In genomic region chr10:81570349-81570748, GRCh38 we compare ENCODE assay signal across 21 cellular contexts.
DNase-seq lines count a peak whose midpoint lies in the region; ATAC-seq, FAIRE-seq and TF ChIP-seq lines count a peak whose summit lies in the region.
"Had no signal": no experiment of that assay in that cellular context is flagged by ENCODE, and none has a peak within 500 bp of the region (broad histone marks: within the 10 kb centered on the region; RNA-seq: fewer than 3 reads in every experiment).

No MANE protein-coding gene starts in this region.

- H4K20me1 ChIP-seq in H1 (replicated peaks in 1 of 2; ENCODE audit: control insufficient read depth in 1 of 2, insufficient read depth in 2 of 2, low read length in 2 of 2): no peaks in the 10 kb centered on the region
- no peaks in the 10 kb centered on the region for H4K20me1 ChIP-seq in SK-N-SH (ENCODE audit: insufficient read depth)
- H4K20me1 ChIP-seq in GM23338 (replicated peaks; ENCODE audit: insufficient read depth): no peaks in the 10 kb centered on the region

- no peak overlapping the region for H3K23ac ChIP-seq in H1 (ENCODE audit: insufficient read length)

- H3K4me2 ChIP-seq in H1 (ENCODE audit: insufficient read depth in 1 of 2, low read depth in 2 of 2, low read length in 2 of 2): no peak overlapping the region
- no peak overlapping the region for H3K4me2 ChIP-seq in SK-N-SH
- H3K4me2 ChIP-seq in GM23338: no peak overlapping the region
- H3K4me2 ChIP-seq: A549 had no signal

- H3K27me3 ChIP-seq in H1 (replicated peaks in 1 of 4; ENCODE audit: control insufficient read depth in 3 of 4, extremely low read depth in 1 of 4, insufficient read depth in 3 of 4, low read length in 3 of 4): no peaks in the 10 kb centered on the region
- no peaks in the 10 kb centered on the region for H3K27me3 ChIP-seq in naive thymus-derived CD4-positive, alpha-beta T cell (ENCODE audit: control insufficient read depth in 2 of 2, insufficient read depth in 2 of 2, low read length in 2 of 2)
- H3K27me3 ChIP-seq in transverse colon: no peaks in the 10 kb centered on the region
- no peaks in the 10 kb centered on the region for H3K27me3 ChIP-seq in SK-N-SH (ENCODE audit: insufficient read depth)
- H3K27me3 ChIP-seq in GM23338 (ENCODE audit: insufficient read depth): no peaks in the 10 kb centered on the region

- WGBS in H1 (ENCODE audit: extremely low coverage in 1 of 2, insufficient coverage in 1 of 2, insufficient read length in 1 of 2, insufficient replicate concordance in 2 of 2, low coverage in 1 of 2, low lambda C conversion rate in 2 of 2, missing lambda C conversion rate in 1 of 2), 2 experiments: 100% methylated on average over 3 of the region's 3 CpGs; no CpG with 5 or more reads in 1 of the 2 experiments
- 88% methylated on average over 3 of the region's 3 CpGs; no CpG with 5 or more reads in 1 of the 2 donors for WGBS in transverse colon (ENCODE audit: low coverage in 1 of 2), 2 donors
- no CpG with 5 or more reads among the region's 3 CpGs for WGBS in SK-N-SH (ENCODE audit: low lambda C conversion rate)

- no peak for TF ChIP-seq EP300 in H1 (IDR thresholded peaks at IDR 0.05; ENCODE audit: borderline replicate concordance in 1 of 2, low read depth in 2 of 2, low read length in 2 of 2)
- TF ChIP-seq EP300 in transverse colon (IDR thresholded peaks at IDR 0.05; ENCODE audit: low read depth): no peak
- no peak for TF ChIP-seq EP300 in SK-N-SH (IDR thresholded peaks at IDR 0.05; ENCODE audit: borderline replicate concordance in 1 of 2, low read depth in 1 of 2, low read length in 1 of 2)

- no peak overlapping the region for H2BK12ac ChIP-seq in H1 (ENCODE audit: low read depth, low read length)

- H3K36me3 ChIP-seq in H1 (ENCODE audit: control insufficient read depth in 2 of 4, insufficient read depth in 4 of 4, low read length in 3 of 4) (no peaks in the 10 kb centered on the region), transverse colon (no peaks in the 10 kb centered on the region), SK-N-SH (replicated peaks in 1 of 2; ENCODE audit: control insufficient read depth in 1 of 2, insufficient read depth in 2 of 2, low read length in 1 of 2) (no peaks in the 10 kb centered on the region), GM23338 (ENCODE audit: insufficient read depth) (no peaks in the 10 kb centered on the region)
- H3K36me3 ChIP-seq in naive thymus-derived CD4-positive, alpha-beta T cell (ENCODE audit: control insufficient read depth in 2 of 3, insufficient read depth in 3 of 3, low read length in 3 of 3): no peaks in the 10 kb centered on the region
- H3K36me3 ChIP-seq: HAP-1 had no signal

- H3K79me2 ChIP-seq in H1 (ENCODE audit: control insufficient read depth in 1 of 2, insufficient read depth in 2 of 2, low read length in 2 of 2) (no peaks in the 10 kb centered on the region), SK-N-SH (ENCODE audit: insufficient read depth) (no peaks in the 10 kb centered on the region), GM23338 (replicated peaks; ENCODE audit: insufficient read depth) (no peaks in the 10 kb centered on the region)

- H3K9me2 ChIP-seq in SK-N-SH (no peaks in the 10 kb centered on the region), GM23338 (ENCODE audit: insufficient read depth) (no peaks in the 10 kb centered on the region)

- H3F3A ChIP-seq in SK-N-SH (replicated peaks; ENCODE audit: insufficient read depth) (no peaks in the 10 kb centered on the region), GM23338 (replicated peaks; ENCODE audit: low read depth) (no peaks in the 10 kb centered on the region)

- in situ Hi-C loops in transverse colon (cut with MboI; ENCODE audit: low pct_ligation_motif_present in 1 of 4, low pct_unique_long_range_greater_than_20kb in 1 of 4, low sequenced_read_pairs in 3 of 4): no loop called here

- no peak overlapping the region for H2BK15ac ChIP-seq in H1 (ENCODE audit: low read length)

- TF ChIP-seq RAD21 in H1 (IDR thresholded peaks at IDR 0.05 in 1 of 2, conservative IDR thresholded peaks at IDR 0.05 in 1 of 2; ENCODE audit: low read depth in 2 of 2, low read length in 2 of 2) (no peak), SK-N-SH (IDR thresholded peaks at IDR 0.05; ENCODE audit: low read length) (no peak)

- H3K27ac ChIP-seq in H1 (ENCODE audit: low read depth, low read length) (no peak overlapping the region), transverse colon (no peak overlapping the region), SK-N-SH (ENCODE audit: low read depth in 2 of 2, low read length in 1 of 2) (no peak overlapping the region), GM23338 (ENCODE audit: low read depth) (no peak overlapping the region)
- no peak overlapping the region for H3K27ac ChIP-seq in naive thymus-derived CD4-positive, alpha-beta T cell (ENCODE audit: low read depth, low read length)
- H3K27ac ChIP-seq: 22Rv1, A549, C4-2B, HL-60 had no signal

- no peak overlapping the region for H2BK5ac ChIP-seq in H1 (ENCODE audit: low read depth, low read length)

- H3K4me1 ChIP-seq in H1 (replicated peaks in 1 of 4; ENCODE audit: control insufficient read depth in 3 of 4, insufficient read depth in 4 of 4, low read length in 3 of 4): no peaks in the 10 kb centered on the region
- H3K4me1 ChIP-seq in naive thymus-derived CD4-positive, alpha-beta T cell (ENCODE audit: control insufficient read depth in 2 of 2, insufficient read depth in 2 of 2, low read length in 2 of 2): no peaks in the 10 kb centered on the region
- no peaks in the 10 kb centered on the region for H3K4me1 ChIP-seq in transverse colon
- no peaks in the 10 kb centered on the region for H3K4me1 ChIP-seq in SK-N-SH (ENCODE audit: control insufficient read depth in 1 of 2, insufficient read depth in 2 of 2, low read depth in 1 of 2, low read length in 1 of 2)
- no peaks in the 10 kb centered on the region for H3K4me1 ChIP-seq in GM23338 (ENCODE audit: insufficient read depth)
- H3K4me1 ChIP-seq: A549, Caco-2, HAP-1 had no signal

- H2AK5ac ChIP-seq in H1 (ENCODE audit: low read depth, low read length): no peak overlapping the region

- no peak overlapping the region for H3K14ac ChIP-seq in H1 (ENCODE audit: insufficient read length)

- POLR2A ChIA-PET in H1 (lab: Charles Lee; ENCODE audit: partially characterized antibody) (no interaction called here), SK-N-SH (lab: Yijun Ruan, JAX) (no interaction called here)
- POLR2A ChIA-PET in naive thymus-derived CD4-positive, alpha-beta T cell (lab: Charles Lee): no interaction called here

- no peak overlapping the region for H4K91ac ChIP-seq in H1 (replicated peaks; ENCODE audit: insufficient read length, low read length)

- H3K9me3 ChIP-seq in H1 (ENCODE audit: insufficient read depth in 2 of 2, low read depth in 1 of 2, low read length in 1 of 2) (no peaks in the 10 kb centered on the region), transverse colon (no peaks in the 10 kb centered on the region), SK-N-SH (no peaks in the 10 kb centered on the region)
- no peaks in the 10 kb centered on the region for H3K9me3 ChIP-seq in naive thymus-derived CD4-positive, alpha-beta T cell (ENCODE audit: control insufficient read depth in 2 of 3, low read length in 3 of 3)
- H3K9me3 ChIP-seq: A549, HAP-1 had no signal

- H2AFZ ChIP-seq in H1 (ENCODE audit: low read length) (no peak overlapping the region), SK-N-SH (ENCODE audit: low read depth) (no peak overlapping the region), GM23338 (no peak overlapping the region)

- CTCF ChIA-PET in H1 (lab: Charles Lee; ENCODE audit: partially characterized antibody): interaction anchor here (1.5 kb wide), 1 partner anchor 9 kb away, joined by 3 read pairs; no protein-coding TSS in a partner anchor
- CTCF ChIA-PET in naive thymus-derived CD4-positive, alpha-beta T cell (lab: Charles Lee): interaction anchor here (0.7 kb wide), 1 partner anchor 580 kb away, joined by 3 read pairs; no protein-coding TSS in a partner anchor
- CTCF ChIA-PET in SK-N-SH (lab: Yijun Ruan, JAX): no interaction called here

- H2BK20ac ChIP-seq in H1 (ENCODE audit: low read length): no peak overlapping the region

- no peak overlapping the region for H3K27ac Mint-ChIP-seq in activated naive CD8-positive, alpha-beta T cell treated with anti-CD3 and anti-CD28 coated beads, Interleukin-2, amount 50 U/mL, for 24 hours
- H3K27ac Mint-ChIP-seq in activated naive CD8-positive, alpha-beta T cell treated with anti-CD3 and anti-CD28 coated beads for 36 hours: no peak overlapping the region
- H3K27ac Mint-ChIP-seq in naive thymus-derived CD4-positive, alpha-beta T cell: no peak overlapping the region
- no peak overlapping the region for H3K27ac Mint-ChIP-seq in stimulated activated memory B cell treated with anti-CD40 and anti-IgM and Interleukin-4, amounts not matched to agents 10 μg/mL and 1 μg/mL and 100 μg/mL, for 72 hours
- H3K27ac Mint-ChIP-seq in GM23338: no peak overlapping the region
- H3K27ac Mint-ChIP-seq: CD4-positive, alpha-beta T cell had no signal

- H3K9ac ChIP-seq in H1 (replicated peaks in 1 of 4; ENCODE audit: extremely low read depth in 1 of 4, low read depth in 3 of 4, low read length in 3 of 4): no peak overlapping the region
- H3K9ac ChIP-seq in SK-N-SH: no peak overlapping the region

- H3K23me2 ChIP-seq in H1 (ENCODE audit: low read depth, low read length): no peaks in the 10 kb centered on the region

- no peak overlapping the region; the same call in 1 of the 2 replicates for H3K18ac ChIP-seq in H1 (ENCODE audit: extremely low read depth, low read length)

- peak; percentile 24 for ATAC-seq in activated naive CD8-positive, alpha-beta T cell treated with anti-CD3 and anti-CD28 coated beads, Interleukin-2, amount 50 U/mL, for 24 hours
- ATAC-seq in naive thymus-derived CD4-positive, alpha-beta T cell: peak; percentile 27
- ATAC-seq in stimulated activated memory B cell treated with anti-CD40 and anti-IgM and Interleukin-4, amounts not matched to agents 10 μg/mL and 1 μg/mL and 100 μg/mL, for 72 hours: peak; percentile 47
- ATAC-seq in GM23338: no peak
- ATAC-seq: A549 had no signal

- no peak overlapping the region for H3K4me3 Mint-ChIP-seq in activated naive CD8-positive, alpha-beta T cell treated with anti-CD3 and anti-CD28 coated beads, Interleukin-2, amount 50 U/mL, for 24 hours
- H3K4me3 Mint-ChIP-seq in activated naive CD8-positive, alpha-beta T cell treated with anti-CD3 and anti-CD28 coated beads for 36 hours: no peak overlapping the region
- no peak overlapping the region for H3K4me3 Mint-ChIP-seq in naive thymus-derived CD4-positive, alpha-beta T cell
- H3K4me3 Mint-ChIP-seq in stimulated activated memory B cell treated with anti-CD40 and anti-IgM and Interleukin-4, amounts not matched to agents 10 μg/mL and 1 μg/mL and 100 μg/mL, for 72 hours: no peak overlapping the region
- no peak overlapping the region for H3K4me3 Mint-ChIP-seq in GM23338
- H3K4me3 Mint-ChIP-seq: CD4-positive, alpha-beta T cell had no signal

- H4K8ac ChIP-seq in H1 (ENCODE audit: extremely low read depth, insufficient read depth, low read length): peak overlapping the region; percentile 79; the same call in 1 of the 2 replicates

- H3K79me1 ChIP-seq in H1 (ENCODE audit: low read depth, low read length): no peaks in the 10 kb centered on the region

- H4K5ac ChIP-seq in H1 (ENCODE audit: insufficient read length, low read depth, low read length): no peak overlapping the region

- no peak overlapping the region for H3K4me3 ChIP-seq in H1 (ENCODE audit: extremely low read depth in 1 of 4, insufficient read depth in 2 of 4, low read depth in 3 of 4, low read length in 4 of 4)
- no peak overlapping the region for H3K4me3 ChIP-seq in naive thymus-derived CD4-positive, alpha-beta T cell (ENCODE audit: low read length)
- H3K4me3 ChIP-seq in transverse colon: no peak overlapping the region
- no peak overlapping the region for H3K4me3 ChIP-seq in SK-N-SH (ENCODE audit: low read depth in 2 of 2, low read length in 1 of 2)
- no peak overlapping the region for H3K4me3 ChIP-seq in GM23338
- H3K4me3 ChIP-seq: A549, HAP-1 had no signal

- H3K36me3 Mint-ChIP-seq in activated naive CD8-positive, alpha-beta T cell treated with anti-CD3 and anti-CD28 coated beads, Interleukin-2, amount 50 U/mL, for 24 hours (ENCODE audit: low read depth): no peaks in the 10 kb centered on the region
- H3K36me3 Mint-ChIP-seq in activated naive CD8-positive, alpha-beta T cell treated with anti-CD3 and anti-CD28 coated beads for 36 hours: no peaks in the 10 kb centered on the region
- no peaks in the 10 kb centered on the region for H3K36me3 Mint-ChIP-seq in naive thymus-derived CD4-positive, alpha-beta T cell
- no peaks in the 10 kb centered on the region for H3K36me3 Mint-ChIP-seq in stimulated activated memory B cell treated with anti-CD40 and anti-IgM and Interleukin-4, amounts not matched to agents 10 μg/mL and 1 μg/mL and 100 μg/mL, for 72 hours
- H3K36me3 Mint-ChIP-seq in GM23338 (ENCODE audit: low read depth): no peaks in the 10 kb centered on the region

- TF ChIP-seq POLR2A in H1 (IDR thresholded peaks at IDR 0.05; ENCODE audit: control extremely low read depth in 1 of 2, low read depth in 2 of 2, low read length in 2 of 2) (no peak), transverse colon (IDR thresholded peaks at IDR 0.05) (no peak)

- H3K56ac ChIP-seq in H1 (replicated peaks; ENCODE audit: insufficient read length, low read depth, low read length): no peak overlapping the region

- FAIRE-seq in H1 (lab: Jason Lieb, UNC): no peak
- FAIRE-seq: A549, D721Med, G401.6, GM12892, GM18507 had no signal

- H3K4ac ChIP-seq in H1 (replicated peaks; ENCODE audit: insufficient read length, low read depth, low read length): no peak overlapping the region

- TF ChIP-seq CTCF in H1 (IDR thresholded peaks at IDR 0.05; ENCODE audit: control extremely low read depth in 1 of 3, insufficient read depth in 1 of 3, low read depth in 1 of 3, low read length in 3 of 3): no peak
- TF ChIP-seq CTCF in transverse colon (IDR thresholded peaks at IDR 0.05): no peak
- TF ChIP-seq CTCF in SK-N-SH (IDR thresholded peaks at IDR 0.05): no peak
- TF ChIP-seq CTCF in GM23338 (conservative IDR thresholded peaks at IDR 0.05; ENCODE audit: low read depth in 2 of 2): no peak

- H3K27me3 Mint-ChIP-seq in activated naive CD8-positive, alpha-beta T cell treated with anti-CD3 and anti-CD28 coated beads, Interleukin-2, amount 50 U/mL, for 24 hours: no peaks in the 10 kb centered on the region
- no peaks in the 10 kb centered on the region for H3K27me3 Mint-ChIP-seq in activated naive CD8-positive, alpha-beta T cell treated with anti-CD3 and anti-CD28 coated beads for 36 hours
- no peaks in the 10 kb centered on the region for H3K27me3 Mint-ChIP-seq in naive thymus-derived CD4-positive, alpha-beta T cell
- no peaks in the 10 kb centered on the region for H3K27me3 Mint-ChIP-seq in stimulated activated memory B cell treated with anti-CD40 and anti-IgM and Interleukin-4, amounts not matched to agents 10 μg/mL and 1 μg/mL and 100 μg/mL, for 72 hours
- no peaks in the 10 kb centered on the region for H3K27me3 Mint-ChIP-seq in GM23338 (ENCODE audit: insufficient read depth, low read depth, poor library complexity)
- H3K27me3 Mint-ChIP-seq: CD4-positive, alpha-beta T cell had no signal

- intact Hi-C loops in naive thymus-derived CD4-positive, alpha-beta T cell (cut with micrococcal nuclease): no loop called here
- intact Hi-C loops in transverse colon (cut with DNase I; ENCODE audit: low total_unique reads): no loop called here

- H3K9me3 Mint-ChIP-seq in activated naive CD8-positive, alpha-beta T cell treated with anti-CD3 and anti-CD28 coated beads, Interleukin-2, amount 50 U/mL, for 24 hours: peaks cover 6% of the 10 kb centered on the region
- peaks cover 9% of the 10 kb centered on the region for H3K9me3 Mint-ChIP-seq in activated naive CD8-positive, alpha-beta T cell treated with anti-CD3 and anti-CD28 coated beads for 36 hours
- H3K9me3 Mint-ChIP-seq in naive thymus-derived CD4-positive, alpha-beta T cell: peaks cover 0 to 10% (median 5%) of the 10 kb centered on the region in 11 donors
- no peaks in the 10 kb centered on the region for H3K9me3 Mint-ChIP-seq in stimulated activated memory B cell treated with anti-CD40 and anti-IgM and Interleukin-4, amounts not matched to agents 10 μg/mL and 1 μg/mL and 100 μg/mL, for 72 hours
- H3K9me3 Mint-ChIP-seq in GM23338: no peaks in the 10 kb centered on the region; the same call in 2 of the 3 replicates

- H3K4me1 Mint-ChIP-seq in activated naive CD8-positive, alpha-beta T cell treated with anti-CD3 and anti-CD28 coated beads, Interleukin-2, amount 50 U/mL, for 24 hours: no peaks in the 10 kb centered on the region
- H3K4me1 Mint-ChIP-seq in activated naive CD8-positive, alpha-beta T cell treated with anti-CD3 and anti-CD28 coated beads for 36 hours: no peaks in the 10 kb centered on the region
- no peaks in the 10 kb centered on the region for H3K4me1 Mint-ChIP-seq in naive thymus-derived CD4-positive, alpha-beta T cell
- H3K4me1 Mint-ChIP-seq in stimulated activated memory B cell treated with anti-CD40 and anti-IgM and Interleukin-4, amounts not matched to agents 10 μg/mL and 1 μg/mL and 100 μg/mL, for 72 hours: no peaks in the 10 kb centered on the region
- no peaks in the 10 kb centered on the region for H3K4me1 Mint-ChIP-seq in GM23338

- DNase-seq in activated naive CD8-positive, alpha-beta T cell treated with anti-CD3 and anti-CD28 coated beads, Interleukin-2, amount 50 U/mL, for 24 hours: no peak
- no peak for DNase-seq in activated naive CD8-positive, alpha-beta T cell treated with anti-CD3 and anti-CD28 coated beads for 36 hours
- DNase-seq in H1 (ENCODE audit: low read depth in 1 of 2, low spot score in 2 of 2): no peak
- no peak for DNase-seq in naive thymus-derived CD4-positive, alpha-beta T cell
- DNase-seq in transverse colon: no peak
- DNase-seq in SK-N-SH: no peak
- DNase-seq in GM23338 (ENCODE audit: low spot score): no peak
- DNase-seq: AML-193; Caco-2; CD4-positive, alpha-beta T cell; GOT3 had no signal

- H2BK120ac ChIP-seq in H1 (replicated peaks; ENCODE audit: low read depth, low read length): no peak overlapping the region
